ENCODE assay signal across 13 cellular contexts in the genomic region with DNA sequence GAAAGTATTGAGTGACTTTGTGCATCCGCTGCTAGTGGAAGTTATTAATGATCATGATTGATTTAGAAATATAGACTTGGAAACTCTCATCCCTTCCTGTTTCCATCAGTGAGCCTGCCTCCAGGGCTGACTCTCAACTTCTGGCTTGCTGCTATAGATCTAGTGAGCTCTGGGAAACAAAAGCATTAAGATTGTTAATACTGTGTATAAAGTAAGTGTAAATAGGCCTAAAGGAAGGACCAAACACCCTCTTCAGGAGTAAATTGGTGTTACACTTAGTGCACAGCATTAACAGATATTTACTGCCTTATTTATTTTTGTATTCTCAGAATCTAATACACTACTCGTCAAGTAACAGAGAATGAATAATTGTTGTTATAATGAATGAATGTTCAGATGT.
DNase-seq lines count a peak whose midpoint lies in the region; ATAC-seq and TF ChIP-seq lines count a peak whose summit lies in the region.
"Had no signal": no experiment of that assay in that cellular context is flagged by ENCODE, and none has a peak within 500 bp of the region (broad histone marks: within the 10 kb centered on the region; RNA-seq: fewer than 3 reads in every experiment).

No MANE protein-coding gene starts in this region.

- H3K4me3 ChIP-seq in GM23338, result no peak overlapping the region
- no peak overlapping the region for H3K4me3 ChIP-seq in Panc1 (ENCODE audit: low read depth in 2 of 2, low read length in 2 of 2)
- no peak overlapping the region for H3K4me3 ChIP-seq in coronary artery
- H3K4me3 ChIP-seq: adrenal gland had no signal

- H3K79me2 ChIP-seq in GM23338 (replicated peaks; ENCODE audit: insufficient read depth), result no peaks in the 10 kb centered on the region

- no peaks in the 10 kb centered on the region for H3K36me3 Mint-ChIP-seq in GM23338 (ENCODE audit: low read depth)

- peak; percentile 65 for ATAC-seq in GM23338
- ATAC-seq in Panc1, result 0 out of 2 replicates have a peak, but pooled peaks have one; percentile 58
- peak; percentile 73 for ATAC-seq in foreskin keratinocyte
- no peak for ATAC-seq in HG03097 (IDR thresholded peaks at IDR 0.05; ENCODE audit: low FRiP score, unreplicated experiment)
- ATAC-seq: sciatic nerve had no signal

- H3K27ac ChIP-seq in 22Rv1, result no peak overlapping the region
- no peak overlapping the region for H3K27ac ChIP-seq in GM23338 (ENCODE audit: low read depth)
- H3K27ac ChIP-seq in Panc1 (ENCODE audit: low read length), result no peak overlapping the region
- no peak overlapping the region for H3K27ac ChIP-seq in foreskin keratinocyte
- no peak overlapping the region for H3K27ac ChIP-seq in coronary artery
- H3K27ac ChIP-seq: adrenal gland had no signal

- H3K36me3 ChIP-seq in GM23338 (ENCODE audit: insufficient read depth), result no peaks in the 10 kb centered on the region
- H3K36me3 ChIP-seq in Panc1 (ENCODE audit: control insufficient read depth, insufficient read depth, low read length), result no peaks in the 10 kb centered on the region
- H3K36me3 ChIP-seq: adrenal gland had no signal

- H3K9me2 ChIP-seq in GM23338 (ENCODE audit: insufficient read depth), result no peaks in the 10 kb centered on the region

- no peak overlapping the region for H3K4me2 ChIP-seq in GM23338

- intact Hi-C loops in Panc1 (cut with micrococcal nuclease; ENCODE audit: unreplicated experiment), result no loop called here

- H3K4me1 ChIP-seq in GM23338 (ENCODE audit: insufficient read depth), result no peaks in the 10 kb centered on the region
- no peaks in the 10 kb centered on the region for H3K4me1 ChIP-seq in Panc1 (ENCODE audit: control insufficient read depth, insufficient read depth, low read length)
- H3K4me1 ChIP-seq in foreskin keratinocyte, result no peaks in the 10 kb centered on the region
- H3K4me1 ChIP-seq: adrenal gland had no signal

- in situ Hi-C loops in Panc1 (cut with HindIII; ENCODE audit: low pct_unique_long_range_greater_than_20kb, low sequenced_read_pairs), result no loop called here

- CTCF ChIA-PET in Panc1 (lab: Charles Lee), result no interaction called here

- H3K27me3 Mint-ChIP-seq in GM23338 (ENCODE audit: insufficient read depth, low read depth, poor library complexity), result no peaks in the 10 kb centered on the region

- H3K9me3 ChIP-seq in Panc1 (ENCODE audit: control insufficient read depth, insufficient read depth, low read depth, low read length), result no peaks in the 10 kb centered on the region
- H3K9me3 ChIP-seq: adrenal gland had no signal

- no peak overlapping the region for H3K27ac Mint-ChIP-seq in GM23338

- H3K4me1 Mint-ChIP-seq in GM23338, result no peaks in the 10 kb centered on the region

- no peaks in the 10 kb centered on the region for H3F3A ChIP-seq in GM23338 (replicated peaks; ENCODE audit: low read depth)

- H2AFZ ChIP-seq in GM23338, result no peak overlapping the region

- POLR2A ChIA-PET in Panc1 (lab: Charles Lee), result no interaction called here

- peak; percentile 16; the same call in 1 of the 2 replicates for TF ChIP-seq CTCF in 22Rv1 (IDR thresholded peaks at IDR 0.05)
- TF ChIP-seq CTCF in GM23338 (conservative IDR thresholded peaks at IDR 0.05; ENCODE audit: low read depth in 2 of 2), result peak in 1 of 2 experiments; percentile 51; a peak in 3 of 4 replicates
- peak; percentile 22; the same call in 1 of the 2 replicates for TF ChIP-seq CTCF in Panc1 (IDR thresholded peaks at IDR 0.05)
- TF ChIP-seq CTCF in foreskin keratinocyte (conservative IDR thresholded peaks at IDR 0.05), result peak; percentile 59
- TF ChIP-seq CTCF in coronary artery (IDR thresholded peaks at IDR 0.05), result no peak

- no TSS peak for BruUV-seq in Panc1 (replicated peaks; lab: Mats Ljungman, UMichigan)

- no peak overlapping the region for H3K4me3 Mint-ChIP-seq in GM23338

- no peaks in the 10 kb centered on the region for H4K20me1 ChIP-seq in GM23338 (replicated peaks; ENCODE audit: insufficient read depth)

- H3K9me3 Mint-ChIP-seq in GM23338, result no peaks in the 10 kb centered on the region

- DNase-seq in GM23338 (ENCODE audit: low spot score), result peak; percentile 47
- DNase-seq in Panc1 (ENCODE audit: low read depth, low spot score), result peak; percentile 1
- peak in 1 of 2 donors; percentile 5 for DNase-seq in foreskin keratinocyte
- DNase-seq in coronary artery (ENCODE audit: low spot score), result no peak
- DNase-seq in GM19238 (ENCODE audit: insufficient read length, low spot score), result no peak
- DNase-seq in NCI-H1930 (lab: John Stamatoyannopoulos, UW), result no peak
- DNase-seq: activated CD8-positive, alpha-beta memory T cell treated with anti-CD3 and anti-CD28 coated beads, Interleukin-2, amount 50 U/mL, for 4 hours; adrenal gland; GDM1; KG1 had no signal

- H3K27me3 ChIP-seq in GM23338 (ENCODE audit: insufficient read depth), result no peaks in the 10 kb centered on the region
- no peaks in the 10 kb centered on the region for H3K27me3 ChIP-seq in Panc1 (ENCODE audit: control insufficient read depth, insufficient read depth, low read length)
- H3K27me3 ChIP-seq in foreskin keratinocyte, result no peaks in the 10 kb centered on the region
- H3K27me3 ChIP-seq: adrenal gland had no signal

TF ChIP-seq in GM23338, 12 proteins besides CTCF, POLR2A, EP300 and RAD21 (continues in another document):
- no peak for TF ChIP-seq CREB1 (CRISPR knock-in tag; IDR thresholded peaks at IDR 0.05; ENCODE audit: low read depth)
- no peak for TF ChIP-seq NANOG (IDR thresholded peaks at IDR 0.05; ENCODE audit: borderline replicate concordance)
- TF ChIP-seq, protein P1, sequence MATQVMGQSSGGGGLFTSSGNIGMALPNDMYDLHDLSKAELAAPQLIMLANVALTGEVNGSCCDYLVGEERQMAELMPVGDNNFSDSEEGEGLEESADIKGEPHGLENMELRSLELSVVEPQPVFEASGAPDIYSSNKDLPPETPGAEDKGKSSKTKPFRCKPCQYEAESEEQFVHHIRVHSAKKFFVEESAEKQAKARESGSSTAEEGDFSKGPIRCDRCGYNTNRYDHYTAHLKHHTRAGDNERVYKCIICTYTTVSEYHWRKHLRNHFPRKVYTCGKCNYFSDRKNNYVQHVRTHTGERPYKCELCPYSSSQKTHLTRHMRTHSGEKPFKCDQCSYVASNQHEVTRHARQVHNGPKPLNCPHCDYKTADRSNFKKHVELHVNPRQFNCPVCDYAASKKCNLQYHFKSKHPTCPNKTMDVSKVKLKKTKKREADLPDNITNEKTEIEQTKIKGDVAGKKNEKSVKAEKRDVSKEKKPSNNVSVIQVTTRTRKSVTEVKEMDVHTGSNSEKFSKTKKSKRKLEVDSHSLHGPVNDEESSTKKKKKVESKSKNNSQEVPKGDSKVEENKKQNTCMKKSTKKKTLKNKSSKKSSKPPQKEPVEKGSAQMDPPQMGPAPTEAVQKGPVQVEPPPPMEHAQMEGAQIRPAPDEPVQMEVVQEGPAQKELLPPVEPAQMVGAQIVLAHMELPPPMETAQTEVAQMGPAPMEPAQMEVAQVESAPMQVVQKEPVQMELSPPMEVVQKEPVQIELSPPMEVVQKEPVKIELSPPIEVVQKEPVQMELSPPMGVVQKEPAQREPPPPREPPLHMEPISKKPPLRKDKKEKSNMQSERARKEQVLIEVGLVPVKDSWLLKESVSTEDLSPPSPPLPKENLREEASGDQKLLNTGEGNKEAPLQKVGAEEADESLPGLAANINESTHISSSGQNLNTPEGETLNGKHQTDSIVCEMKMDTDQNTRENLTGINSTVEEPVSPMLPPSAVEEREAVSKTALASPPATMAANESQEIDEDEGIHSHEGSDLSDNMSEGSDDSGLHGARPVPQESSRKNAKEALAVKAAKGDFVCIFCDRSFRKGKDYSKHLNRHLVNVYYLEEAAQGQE (IDR thresholded peaks at IDR 0.05; ENCODE audit: unreplicated experiment), result no peak
- TF ChIP-seq POLR2AphosphoS5 (IDR thresholded peaks at IDR 0.05; ENCODE audit: low read depth), result no peak
- TF ChIP-seq ZNF331 (CRISPR knock-in tag; IDR thresholded peaks at IDR 0.05; ENCODE audit: low read depth), result no peak
- TF ChIP-seq EZH2 (IDR thresholded peaks at IDR 0.05; ENCODE audit: low read depth, unreplicated experiment), result no peak

Comparison
In these comparisons a context has a peak if more than half of its experiments do, and no peak if none do; other contexts are left out.
1. DNase-seq: peak in GM23338 (single experiment) and Panc1 (single experiment); none in coronary artery (single experiment), GM19238 (single experiment) and NCI-H1930 (0 of 2).